ENCODE assay signal across 20 cellular contexts in the genomic region with DNA sequence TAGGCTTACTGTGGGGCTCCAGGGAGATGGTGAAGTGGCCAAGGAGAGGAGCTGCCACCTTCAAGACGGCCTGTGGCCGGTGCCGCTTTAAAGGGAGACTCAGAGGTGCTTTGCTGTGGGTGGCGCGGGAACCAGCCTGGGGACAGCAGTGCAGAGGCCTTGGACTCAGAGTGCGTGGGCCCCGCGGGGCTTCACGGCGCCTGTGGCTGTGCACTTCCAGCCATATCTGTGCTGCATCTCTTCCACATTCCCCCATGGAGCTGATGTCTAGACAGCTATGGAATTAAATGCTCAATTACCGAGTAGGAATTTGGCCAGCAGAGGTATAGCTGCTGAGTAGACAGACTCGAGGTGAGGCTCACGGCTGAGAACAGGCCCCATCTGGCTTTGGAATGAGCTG. TPM values are rescaled to one million over a fixed set of nuclear protein-coding genes. Genes with fewer than 3 reads are reported as not detected.
"Had no signal": no experiment of that assay in that cellular context is flagged by ENCODE, and none has a peak within 500 bp of the region (broad histone marks: within the 10 kb centered on the region; RNA-seq: fewer than 3 reads in every experiment).

No MANE protein-coding gene starts in this region.

- H3K4me1 ChIP-seq: colonic mucosa had no signal

- H3K27me3 ChIP-seq: colonic mucosa, esophagus squamous epithelium had no signal

- ATAC-seq: activated CD8-positive, alpha-beta T cell treated with anti-CD3 and anti-CD28 coated beads, Interleukin-2, amount 10 ng/mL, durations not matched to agents 7 days and 5 days; activated T-cell treated with anti-CD3 and anti-CD28 coated beads, Interleukin-2, amount 50 U/mL, for 72 hours; left ventricle myocardium superior; stimulated activated naive B cell treated with anti-CD40 and anti-IgM and Interleukin-4, amounts not matched to agents 10 μg/mL and 1 μg/mL and 100 μg/mL, for 72 hours had no signal

- H3K36me3 ChIP-seq: colonic mucosa had no signal

- H3K9me3 ChIP-seq: colonic mucosa, esophagus squamous epithelium had no signal

- DNase-seq: activated B cell treated with CpG ODN at 0.5 μM for 24 hours; activated CD4-positive, alpha-beta T cell treated with anti-CD3 and anti-CD28 coated beads, Interleukin-2, amount 10 ng/mL, durations not matched to agents 24 days and 14 days; activated CD8-positive, alpha-beta memory T cell treated with anti-CD3 and anti-CD28 coated beads, Interleukin-2, amount 50 U/mL, for 4 hours; activated CD8-positive, alpha-beta T cell treated with anti-CD3 and anti-CD28 coated beads, Interleukin-2, amount 10 ng/mL, durations not matched to agents 7 days and 5 days; activated gamma-delta T cell treated with Interleukin-2 at 50 U/mL for 16 hours; activated T-cell treated with anti-CD3 and anti-CD28 coated beads, Interleukin-2, amount 50 U/mL, for 72 hours; amniotic stem cell; colonic mucosa; esophagus squamous epithelium; glutamatergic neuron; hypothalamus; left ventricle myocardium superior; mesendoderm; nephron progenitor cell; stimulated activated naive B cell treated with anti-CD40 and anti-IgM and Interleukin-4, amounts not matched to agents 10 μg/mL and 1 μg/mL and 100 μg/mL, for 72 hours had no signal

- H3K4me3 ChIP-seq: colonic mucosa, esophagus squamous epithelium had no signal

- H3K27ac ChIP-seq: colonic mucosa, esophagus squamous epithelium had no signal

RNA-seq across cellular contexts. Expression of a gene that starts 41.7 kb away (rescaled TPM):
- total RNA-seq: activated B cell treated with CpG ODN at 0.5 μM for 24 hours; activated CD4-positive, alpha-beta T cell treated with anti-CD3 and anti-CD28 coated beads, Interleukin-2, amount 10 ng/mL, durations not matched to agents 24 days and 14 days; activated CD8-positive, alpha-beta T cell treated with anti-CD3 and anti-CD28 coated beads, Interleukin-2, amount 10 ng/mL, durations not matched to agents 7 days and 5 days; activated T-cell treated with anti-CD3 and anti-CD28 coated beads, Interleukin-2, amount 50 U/mL, for 72 hours; T-helper 2 cell treated with Interferon-gamma antibody and Interleukin-4, amounts not matched to agents 100 ng/mL and 5 ng/mL, for 36 hours had no signal

RNA-seq across cellular contexts. Expression of a gene that starts 48.6 kb away (rescaled TPM):
- total RNA-seq: activated B cell treated with CpG ODN at 0.5 μM for 24 hours; activated CD4-positive, alpha-beta T cell treated with anti-CD3 and anti-CD28 coated beads, Interleukin-2, amount 10 ng/mL, durations not matched to agents 24 days and 14 days; activated CD8-positive, alpha-beta T cell treated with anti-CD3 and anti-CD28 coated beads, Interleukin-2, amount 10 ng/mL, durations not matched to agents 7 days and 5 days; activated T-cell treated with anti-CD3 and anti-CD28 coated beads, Interleukin-2, amount 50 U/mL, for 72 hours; colonic mucosa; esophagus squamous epithelium; fibroblast of villous mesenchyme; kidney epithelial cell; left ventricle myocardium superior; osteoblast; pulmonary artery endothelial cell; T-helper 2 cell treated with Interferon-gamma antibody and Interleukin-4, amounts not matched to agents 100 ng/mL and 5 ng/mL, for 36 hours had no signal

RNA-seq across cellular contexts. Expression of a gene that starts 57.5 kb away (rescaled TPM):
- total RNA-seq: activated B cell treated with CpG ODN at 0.5 μM for 24 hours; activated CD4-positive, alpha-beta T cell treated with anti-CD3 and anti-CD28 coated beads, Interleukin-2, amount 10 ng/mL, durations not matched to agents 24 days and 14 days; activated CD8-positive, alpha-beta T cell treated with anti-CD3 and anti-CD28 coated beads, Interleukin-2, amount 10 ng/mL, durations not matched to agents 7 days and 5 days; activated T-cell treated with anti-CD3 and anti-CD28 coated beads, Interleukin-2, amount 50 U/mL, for 72 hours; fibroblast of villous mesenchyme; pulmonary artery endothelial cell; T-helper 2 cell treated with Interferon-gamma antibody and Interleukin-4, amounts not matched to agents 100 ng/mL and 5 ng/mL, for 36 hours had no signal
